ENCODE assay signal across 9 cellular contexts in the genomic region with DNA sequence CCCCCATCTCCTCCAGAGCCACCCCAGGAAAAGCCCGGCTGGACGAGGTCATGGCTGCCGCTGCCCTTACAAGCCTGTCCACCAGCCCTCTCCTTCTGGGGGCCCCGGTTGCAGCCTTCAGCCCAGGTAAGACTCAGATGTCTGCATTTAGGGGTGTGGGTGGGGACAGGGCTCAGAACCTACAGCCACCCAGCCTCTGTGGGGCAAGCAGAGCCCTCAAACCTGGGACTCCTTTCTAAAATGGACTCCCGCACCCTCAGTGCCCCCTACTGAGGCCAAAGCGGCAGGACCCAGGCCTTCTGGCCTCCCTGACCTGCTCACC. TPM values are rescaled to one million over a fixed set of nuclear protein-coding genes. Genes with fewer than 3 reads are reported as not detected.
DNase-seq lines count a peak whose midpoint lies in the region; ATAC-seq lines count a peak whose summit lies in the region.
"Had no signal": no experiment of that assay in that cellular context is flagged by ENCODE, and none has a peak within 500 bp of the region (broad histone marks: within the 10 kb centered on the region; RNA-seq: fewer than 3 reads in every experiment).

No MANE protein-coding gene starts in this region.

- peak overlapping the region; percentile 80 for H3K4me3 ChIP-seq in HUES48 (ENCODE audit: low read depth, low read length)
- H3K4me3 ChIP-seq in stomach smooth muscle (ENCODE audit: low read length in 2 of 2) = peak overlapping the region; percentile 71 to 81

- H3K9ac ChIP-seq in HUES48 (ENCODE audit: low read depth, low read length) (no peak overlapping the region), stomach smooth muscle (ENCODE audit: low read length in 2 of 2) (peak overlapping the region in 1 of 2 donors; percentile 53)

- H3K27ac Mint-ChIP-seq in activated naive CD8-positive, alpha-beta T cell treated with anti-CD3 and anti-CD28 coated beads, Interleukin-2, amount 10 ng/mL, durations not matched to agents 7 days and 5 days = peak overlapping the region; percentile 54
- H3K27ac Mint-ChIP-seq in immature natural killer cell = no peak overlapping the region

- H3K4me1 ChIP-seq in HUES48 (ENCODE audit: control insufficient read depth, insufficient read depth, low read length) (peaks cover 13% of the 10 kb centered on the region; the same call in 1 of the 2 replicates), stomach smooth muscle (ENCODE audit: control insufficient read depth, insufficient read depth, low read length) (peaks cover 34% of the 10 kb centered on the region)

- H3K27ac ChIP-seq in HUES48 (ENCODE audit: low read depth, low read length) (peak overlapping the region; percentile 85), stomach smooth muscle (ENCODE audit: low read length) (peak overlapping the region; percentile 49)

- H3K36me3 Mint-ChIP-seq in activated naive CD8-positive, alpha-beta T cell treated with anti-CD3 and anti-CD28 coated beads, Interleukin-2, amount 10 ng/mL, durations not matched to agents 7 days and 5 days = peaks cover 4% of the 10 kb centered on the region
- peaks cover 0 to 4% (median 0%) of the 10 kb centered on the region in 3 donors for H3K36me3 Mint-ChIP-seq in immature natural killer cell

- peak overlapping the region; percentile 70 for H3K4me3 Mint-ChIP-seq in activated naive CD8-positive, alpha-beta T cell treated with anti-CD3 and anti-CD28 coated beads, Interleukin-2, amount 10 ng/mL, durations not matched to agents 7 days and 5 days
- peak overlapping the region in 4 of 5 donors; percentile 35 to 61 (median 48) for H3K4me3 Mint-ChIP-seq in immature natural killer cell

- peaks cover 4% of the 10 kb centered on the region for H3K4me1 Mint-ChIP-seq in activated naive CD8-positive, alpha-beta T cell treated with anti-CD3 and anti-CD28 coated beads, Interleukin-2, amount 10 ng/mL, durations not matched to agents 7 days and 5 days
- H3K4me1 Mint-ChIP-seq in immature natural killer cell = peaks cover 7% of the 10 kb centered on the region in 2 donors

- H3K36me3 ChIP-seq in HUES48 (ENCODE audit: control insufficient read depth, insufficient read depth, low read length) (peaks cover 23% of the 10 kb centered on the region), stomach smooth muscle (ENCODE audit: control insufficient read depth in 2 of 2, insufficient read depth in 2 of 2, low read length in 2 of 2) (no peaks in the 10 kb centered on the region)

- no peak for DNase-seq in activated naive CD8-positive, alpha-beta T cell treated with anti-CD3 and anti-CD28 coated beads, Interleukin-2, amount 10 ng/mL, durations not matched to agents 7 days and 5 days
- DNase-seq in immature natural killer cell (no peak), NCI-H1092 (lab: John Stamatoyannopoulos, UW) (no peak)
- DNase-seq in stimulated activated CD4-positive, alpha-beta T cell treated with anti-CD3 and anti-CD28 coated beads, Interleukin-4, amount 100 ng/mL, for 1 hour = no peak
- DNase-seq: activated CD4-positive, alpha-beta T cell treated with anti-CD3 and anti-CD28 coated beads for 1 hour; MM.1S had no signal

- H3K27me3 Mint-ChIP-seq in activated naive CD8-positive, alpha-beta T cell treated with anti-CD3 and anti-CD28 coated beads, Interleukin-2, amount 10 ng/mL, durations not matched to agents 7 days and 5 days = no peaks in the 10 kb centered on the region
- H3K27me3 Mint-ChIP-seq in immature natural killer cell (ENCODE audit: low read depth in 3 of 3) = peaks cover 0 to 5% (median 3%) of the 10 kb centered on the region in 3 donors

- no peaks in the 10 kb centered on the region for H3K9me3 Mint-ChIP-seq in activated naive CD8-positive, alpha-beta T cell treated with anti-CD3 and anti-CD28 coated beads, Interleukin-2, amount 10 ng/mL, durations not matched to agents 7 days and 5 days
- no peaks in the 10 kb centered on the region for H3K9me3 Mint-ChIP-seq in immature natural killer cell

- no peaks in the 10 kb centered on the region for H3K27me3 ChIP-seq in HUES48 (ENCODE audit: control insufficient read depth, insufficient read depth, low read length)
- H3K27me3 ChIP-seq in stomach smooth muscle (ENCODE audit: control insufficient read depth in 1 of 2, insufficient read depth in 2 of 2, low read length in 2 of 2) = no peaks in the 10 kb centered on the region

- H3K9me3 ChIP-seq in HUES48 (ENCODE audit: control insufficient read depth, insufficient read depth, low read length) (no peaks in the 10 kb centered on the region), stomach smooth muscle (ENCODE audit: control insufficient read depth in 2 of 2, low read length in 2 of 2) (no peaks in the 10 kb centered on the region)

- POLR2A ChIA-PET in activated naive CD8-positive, alpha-beta T cell treated with anti-CD3 and anti-CD28 coated beads, Interleukin-2, amount 10 ng/mL, durations not matched to agents 7 days and 5 days (lab: Charles Lee) = interaction anchor here (1.3 to 2.6 kb wide), 5 partner anchors 9 to 337 kb away, joined by 3 to 31 read pairs (median 4); partner anchors contain the start of genes ARFRP1, TPD52L2 and ZGPAT

- no peak for ATAC-seq in activated naive CD8-positive, alpha-beta T cell treated with anti-CD3 and anti-CD28 coated beads, Interleukin-2, amount 10 ng/mL, durations not matched to agents 7 days and 5 days (ENCODE audit: low read depth)
- no peak for ATAC-seq in GM19395 (IDR thresholded peaks at IDR 0.05; ENCODE audit: unreplicated experiment)

RNA-seq across cellular contexts. Expression of gene SLC2A4RG, which starts 1.7 kb away (rescaled TPM):
- total RNA-seq in activated naive CD8-positive, alpha-beta T cell treated with anti-CD3 and anti-CD28 coated beads, Interleukin-2, amount 10 ng/mL, durations not matched to agents 7 days and 5 days = 100 to 1,000 TPM; 128 to 134 TPM
- 1 to 10 TPM; 1.5 to 3.6 (median 3.2) TPM for polyA plus RNA-seq in immature natural killer cell

RNA-seq across cellular contexts. Expression of gene LIME1, which starts 4.9 kb away (rescaled TPM):
- 100 to 1,000 TPM; 144 to 159 TPM for total RNA-seq in activated naive CD8-positive, alpha-beta T cell treated with anti-CD3 and anti-CD28 coated beads, Interleukin-2, amount 10 ng/mL, durations not matched to agents 7 days and 5 days
- polyA plus RNA-seq in immature natural killer cell = 100 to 1,000 TPM; 177 to 227 (median 180) TPM

RNA-seq across cellular contexts. Expression of gene ZGPAT, which starts 33.5 kb away (rescaled TPM):
- 10 to 100 TPM; 43.0 to 44.5 TPM for total RNA-seq in activated naive CD8-positive, alpha-beta T cell treated with anti-CD3 and anti-CD28 coated beads, Interleukin-2, amount 10 ng/mL, durations not matched to agents 7 days and 5 days
- polyA plus RNA-seq in immature natural killer cell = 10 to 100 TPM; 26.6 to 64.1 (median 33.9) TPM

RNA-seq across cellular contexts. Expression of gene ARFRP1, which starts 33.5 kb away (rescaled TPM):
- 10 to 100 TPM; 68.8 to 73.1 TPM for total RNA-seq in activated naive CD8-positive, alpha-beta T cell treated with anti-CD3 and anti-CD28 coated beads, Interleukin-2, amount 10 ng/mL, durations not matched to agents 7 days and 5 days
- 10 to 100 TPM; 43.0 to 72.7 (median 54.3) TPM for polyA plus RNA-seq in immature natural killer cell

RNA-seq across cellular contexts. Expression of gene TNFRSF6B, which starts 44.9 kb away (rescaled TPM):
- total RNA-seq in activated naive CD8-positive, alpha-beta T cell treated with anti-CD3 and anti-CD28 coated beads, Interleukin-2, amount 10 ng/mL, durations not matched to agents 7 days and 5 days = not detected
- not detected for polyA plus RNA-seq in immature natural killer cell
